In the genomic region with DNA sequence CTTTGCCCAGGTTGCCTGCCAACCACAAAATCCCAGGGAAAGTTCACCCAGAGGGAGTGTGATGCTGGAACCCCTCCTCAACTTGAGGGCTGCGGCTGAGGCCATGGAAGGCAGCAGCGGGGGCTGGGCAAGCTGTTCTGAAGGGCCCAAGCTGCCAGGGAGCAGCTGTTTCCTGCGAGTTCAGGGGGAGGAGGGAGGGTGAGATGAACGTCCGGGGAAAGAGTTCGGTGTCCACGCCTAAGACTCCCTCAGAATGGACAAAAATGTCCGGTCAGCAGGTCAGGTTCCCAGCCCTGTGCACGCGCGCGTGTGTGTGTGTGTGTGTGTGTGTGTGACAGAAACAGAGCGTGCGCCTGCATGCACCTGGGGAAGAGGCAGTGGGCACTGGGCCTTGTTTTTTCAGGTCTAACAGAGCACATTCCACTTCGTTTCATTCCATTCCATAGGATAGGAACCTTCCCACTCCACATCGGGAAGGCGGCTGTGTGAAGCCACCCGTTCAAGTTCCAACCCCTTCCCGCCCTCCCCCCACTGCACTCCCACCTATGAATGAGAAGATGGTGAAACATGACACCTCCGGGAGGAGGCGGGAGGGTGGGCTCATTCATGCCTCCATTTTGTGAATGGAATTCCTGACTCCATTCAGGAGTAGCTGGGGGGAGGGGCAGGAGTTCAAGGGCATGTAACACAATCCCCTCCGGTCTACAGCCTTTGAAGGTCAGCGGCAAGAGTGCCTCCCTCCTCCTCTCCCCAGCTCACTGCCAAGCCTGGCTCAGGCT, we compare ENCODE assay signal across 1 cellular context.
A peak's percentile ranks its signal among the peaks of the same experiment; 100 is the strongest.
TF ChIP-seq lines count a peak whose summit lies in the region.

No MANE protein-coding gene starts in this region.

TF ChIP-seq in HepG2, 621 proteins besides CTCF, POLR2A, EP300 and RAD21 (continued from another document and continues in another):
- TF ChIP-seq, protein P1, sequence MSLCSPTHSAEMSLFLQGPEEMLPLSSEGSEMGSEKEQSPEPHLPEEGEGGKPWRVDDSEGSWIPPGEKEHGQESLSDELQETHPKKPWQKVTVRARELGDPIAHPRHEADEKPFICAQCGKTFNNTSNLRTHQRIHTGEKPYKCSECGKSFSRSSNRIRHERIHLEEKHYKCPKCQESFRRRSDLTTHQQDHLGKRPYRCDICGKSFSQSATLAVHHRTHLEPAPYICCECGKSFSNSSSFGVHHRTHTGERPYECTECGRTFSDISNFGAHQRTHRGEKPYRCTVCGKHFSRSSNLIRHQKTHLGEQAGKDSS (CRISPR knock-in tag; IDR thresholded peaks at IDR 0.05; ENCODE audit: borderline replicate concordance, low read depth) = peak; percentile 97
- peak; percentile 79 for TF ChIP-seq ZMAT3 (CRISPR knock-in tag; conservative IDR thresholded peaks at IDR 0.05)
- TF ChIP-seq THAP9 (CRISPR knock-in tag; IDR thresholded peaks at IDR 0.05; ENCODE audit: borderline replicate concordance) = peak; percentile 75; the same call in 1 of the 2 replicates
- no peak for TF ChIP-seq ZNF766 (CRISPR knock-in tag; IDR thresholded peaks at IDR 0.05; ENCODE audit: borderline replicate concordance)
- peak; percentile 40; the same call in 1 of the 2 replicates for TF ChIP-seq MXD3 (CRISPR knock-in tag; IDR thresholded peaks at IDR 0.05)
- peak; percentile 42 for TF ChIP-seq CBFB (CRISPR knock-in tag; IDR thresholded peaks at IDR 0.05)
- peak; percentile 82 for TF ChIP-seq PRPF4 (IDR thresholded peaks at IDR 0.05; ENCODE audit: low read depth, low read length, poor library complexity, severe bottlenecking)
- no peak for TF ChIP-seq CAMTA2 (CRISPR knock-in tag; IDR thresholded peaks at IDR 0.05; ENCODE audit: borderline replicate concordance)
- no peak for TF ChIP-seq ZSCAN30 (CRISPR knock-in tag; IDR thresholded peaks at IDR 0.05)
- TF ChIP-seq GLMP (CRISPR knock-in tag; IDR thresholded peaks at IDR 0.05; ENCODE audit: borderline replicate concordance) = no peak
- peak; percentile 22; the same call in 1 of the 2 replicates for TF ChIP-seq CEBPB (IDR thresholded peaks at IDR 0.05; ENCODE audit: borderline replicate concordance, low read depth, low read length)
- TF ChIP-seq, protein P2, sequence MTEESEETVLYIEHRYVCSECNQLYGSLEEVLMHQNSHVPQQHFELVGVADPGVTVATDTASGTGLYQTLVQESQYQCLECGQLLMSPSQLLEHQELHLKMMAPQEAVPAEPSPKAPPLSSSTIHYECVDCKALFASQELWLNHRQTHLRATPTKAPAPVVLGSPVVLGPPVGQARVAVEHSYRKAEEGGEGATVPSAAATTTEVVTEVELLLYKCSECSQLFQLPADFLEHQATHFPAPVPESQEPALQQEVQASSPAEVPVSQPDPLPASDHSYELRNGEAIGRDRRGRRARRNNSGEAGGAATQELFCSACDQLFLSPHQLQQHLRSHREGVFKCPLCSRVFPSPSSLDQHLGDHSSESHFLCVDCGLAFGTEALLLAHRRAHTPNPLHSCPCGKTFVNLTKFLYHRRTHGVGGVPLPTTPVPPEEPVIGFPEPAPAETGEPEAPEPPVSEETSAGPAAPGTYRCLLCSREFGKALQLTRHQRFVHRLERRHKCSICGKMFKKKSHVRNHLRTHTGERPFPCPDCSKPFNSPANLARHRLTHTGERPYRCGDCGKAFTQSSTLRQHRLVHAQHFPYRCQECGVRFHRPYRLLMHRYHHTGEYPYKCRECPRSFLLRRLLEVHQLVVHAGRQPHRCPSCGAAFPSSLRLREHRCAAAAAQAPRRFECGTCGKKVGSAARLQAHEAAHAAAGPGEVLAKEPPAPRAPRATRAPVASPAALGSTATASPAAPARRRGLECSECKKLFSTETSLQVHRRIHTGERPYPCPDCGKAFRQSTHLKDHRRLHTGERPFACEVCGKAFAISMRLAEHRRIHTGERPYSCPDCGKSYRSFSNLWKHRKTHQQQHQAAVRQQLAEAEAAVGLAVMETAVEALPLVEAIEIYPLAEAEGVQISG (CRISPR knock-in tag; IDR thresholded peaks at IDR 0.05) = peak; percentile 74
- peak; percentile 97 for TF ChIP-seq NR2F6 (IDR thresholded peaks at IDR 0.05)
- peak; percentile 97 for TF ChIP-seq NR2F6 (CRISPR knock-in tag; IDR thresholded peaks at IDR 0.05)
- peak; percentile 95 for TF ChIP-seq MAZ (IDR thresholded peaks at IDR 0.05; ENCODE audit: borderline replicate concordance, low read depth, low read length)
- TF ChIP-seq MAZ (CRISPR knock-in tag; IDR thresholded peaks at IDR 0.05; ENCODE audit: low read depth) = peak; percentile 99
- 0 out of 2 replicates have a peak, but pooled peaks have one; percentile 47 for TF ChIP-seq ZNF256 (CRISPR knock-in tag; conservative IDR thresholded peaks at IDR 0.05)
- TF ChIP-seq ZNF138 (CRISPR knock-in tag; IDR thresholded peaks at IDR 0.05; ENCODE audit: low read depth) = 0 out of 2 replicates have a peak, but pooled peaks have one; percentile 4
- TF ChIP-seq THAP7 (CRISPR knock-in tag; IDR thresholded peaks at IDR 0.05) = peak; percentile 92
- no peak for TF ChIP-seq NR3C1 (CRISPR knock-in tag; IDR thresholded peaks at IDR 0.05)
- TF ChIP-seq, protein P3, sequence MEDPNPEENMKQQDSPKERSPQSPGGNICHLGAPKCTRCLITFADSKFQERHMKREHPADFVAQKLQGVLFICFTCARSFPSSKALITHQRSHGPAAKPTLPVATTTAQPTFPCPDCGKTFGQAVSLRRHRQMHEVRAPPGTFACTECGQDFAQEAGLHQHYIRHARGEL (CRISPR knock-in tag; IDR thresholded peaks at IDR 0.05) = no peak
- peak; percentile 95 for TF ChIP-seq ZNF792 (CRISPR knock-in tag; IDR thresholded peaks at IDR 0.05)
- TF ChIP-seq RARG (CRISPR knock-in tag; IDR thresholded peaks at IDR 0.05; ENCODE audit: low read depth) = 0 out of 2 replicates have a peak, but pooled peaks have one; percentile 87
- peak; percentile 77; the same call in 1 of the 2 replicates for TF ChIP-seq TRIM24 (CRISPR knock-in tag; IDR thresholded peaks at IDR 0.05)
- TF ChIP-seq ZMYM4 (CRISPR knock-in tag; IDR thresholded peaks at IDR 0.05) = peak; percentile 86
- TF ChIP-seq, protein P4, sequence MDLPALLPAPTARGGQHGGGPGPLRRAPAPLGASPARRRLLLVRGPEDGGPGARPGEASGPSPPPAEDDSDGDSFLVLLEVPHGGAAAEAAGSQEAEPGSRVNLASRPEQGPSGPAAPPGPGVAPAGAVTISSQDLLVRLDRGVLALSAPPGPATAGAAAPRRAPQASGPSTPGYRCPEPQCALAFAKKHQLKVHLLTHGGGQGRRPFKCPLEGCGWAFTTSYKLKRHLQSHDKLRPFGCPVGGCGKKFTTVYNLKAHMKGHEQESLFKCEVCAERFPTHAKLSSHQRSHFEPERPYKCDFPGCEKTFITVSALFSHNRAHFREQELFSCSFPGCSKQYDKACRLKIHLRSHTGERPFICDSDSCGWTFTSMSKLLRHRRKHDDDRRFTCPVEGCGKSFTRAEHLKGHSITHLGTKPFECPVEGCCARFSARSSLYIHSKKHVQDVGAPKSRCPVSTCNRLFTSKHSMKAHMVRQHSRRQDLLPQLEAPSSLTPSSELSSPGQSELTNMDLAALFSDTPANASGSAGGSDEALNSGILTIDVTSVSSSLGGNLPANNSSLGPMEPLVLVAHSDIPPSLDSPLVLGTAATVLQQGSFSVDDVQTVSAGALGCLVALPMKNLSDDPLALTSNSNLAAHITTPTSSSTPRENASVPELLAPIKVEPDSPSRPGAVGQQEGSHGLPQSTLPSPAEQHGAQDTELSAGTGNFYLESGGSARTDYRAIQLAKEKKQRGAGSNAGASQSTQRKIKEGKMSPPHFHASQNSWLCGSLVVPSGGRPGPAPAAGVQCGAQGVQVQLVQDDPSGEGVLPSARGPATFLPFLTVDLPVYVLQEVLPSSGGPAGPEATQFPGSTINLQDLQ (CRISPR knock-in tag; IDR thresholded peaks at IDR 0.05) = peak; percentile 83; the same call in 1 of the 2 replicates
- TF ChIP-seq ZNF614 (CRISPR knock-in tag; IDR thresholded peaks at IDR 0.05; ENCODE audit: borderline replicate concordance) = 0 out of 2 replicates have a peak, but pooled peaks have one; percentile 69
- TF ChIP-seq IKZF4 (CRISPR knock-in tag; IDR thresholded peaks at IDR 0.05; ENCODE audit: borderline replicate concordance, low read depth, not compliant biosample characterization) = no peak
- peak; percentile 45; the same call in 1 of the 2 replicates for TF ChIP-seq MZF1 (CRISPR knock-in tag; IDR thresholded peaks at IDR 0.05; ENCODE audit: borderline replicate concordance)
- peak; percentile 90 for TF ChIP-seq MIER2 (CRISPR knock-in tag; IDR thresholded peaks at IDR 0.05)
- TF ChIP-seq MTF2 (CRISPR knock-in tag; IDR thresholded peaks at IDR 0.05; ENCODE audit: borderline replicate concordance) = no peak
- TF ChIP-seq SALL2 (CRISPR knock-in tag; IDR thresholded peaks at IDR 0.05) = peak; percentile 80
- peak in 1 of 2 experiments; percentile 80; a peak in 2 of 4 replicates for TF ChIP-seq ATF4 (CRISPR knock-in tag; IDR thresholded peaks at IDR 0.05)
- TF ChIP-seq TRIM22 (IDR thresholded peaks at IDR 0.05) = no peak
- TF ChIP-seq, protein P5, sequence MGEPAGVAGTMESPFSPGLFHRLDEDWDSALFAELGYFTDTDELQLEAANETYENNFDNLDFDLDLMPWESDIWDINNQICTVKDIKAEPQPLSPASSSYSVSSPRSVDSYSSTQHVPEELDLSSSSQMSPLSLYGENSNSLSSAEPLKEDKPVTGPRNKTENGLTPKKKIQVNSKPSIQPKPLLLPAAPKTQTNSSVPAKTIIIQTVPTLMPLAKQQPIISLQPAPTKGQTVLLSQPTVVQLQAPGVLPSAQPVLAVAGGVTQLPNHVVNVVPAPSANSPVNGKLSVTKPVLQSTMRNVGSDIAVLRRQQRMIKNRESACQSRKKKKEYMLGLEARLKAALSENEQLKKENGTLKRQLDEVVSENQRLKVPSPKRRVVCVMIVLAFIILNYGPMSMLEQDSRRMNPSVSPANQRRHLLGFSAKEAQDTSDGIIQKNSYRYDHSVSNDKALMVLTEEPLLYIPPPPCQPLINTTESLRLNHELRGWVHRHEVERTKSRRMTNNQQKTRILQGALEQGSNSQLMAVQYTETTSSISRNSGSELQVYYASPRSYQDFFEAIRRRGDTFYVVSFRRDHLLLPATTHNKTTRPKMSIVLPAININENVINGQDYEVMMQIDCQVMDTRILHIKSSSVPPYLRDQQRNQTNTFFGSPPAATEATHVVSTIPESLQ (CRISPR knock-in tag; conservative IDR thresholded peaks at IDR 0.05) = 0 out of 2 replicates have a peak, but pooled peaks have one; percentile 56
- peak; percentile 79 for TF ChIP-seq ZSCAN21 (CRISPR knock-in tag; IDR thresholded peaks at IDR 0.05; ENCODE audit: borderline replicate concordance)
- 0 out of 2 replicates have a peak, but pooled peaks have one; percentile 58 for TF ChIP-seq ZNF660 (CRISPR knock-in tag; IDR thresholded peaks at IDR 0.05; ENCODE audit: borderline replicate concordance, low read depth)
- TF ChIP-seq KLF13 (CRISPR knock-in tag; IDR thresholded peaks at IDR 0.05) = 0 out of 2 replicates have a peak, but pooled peaks have one; percentile 20
